In genomic region chr19:48695743-48696352, GRCh38 we compare ENCODE assay signal across 10 cellular contexts. TPM values are rescaled to one million over a fixed set of nuclear protein-coding genes. Genes with fewer than 3 reads are reported as not detected.
DNase-seq lines count a peak whose midpoint lies in the region; ATAC-seq and TF ChIP-seq lines count a peak whose summit lies in the region.
"Had no signal": no experiment of that assay in that cellular context is flagged by ENCODE, and none has a peak within 500 bp of the region (broad histone marks: within the 10 kb centered on the region; RNA-seq: fewer than 3 reads in every experiment).

Gene FUT2, plus strand, starts transcription at chr19:48695971. Its CDS starts 6,986 bp downstream, at chr19:48702957.

- POLR2A ChIA-PET in activated CD8-positive, alpha-beta T cell treated with anti-CD3 and anti-CD28 coated beads, Interleukin-2, amount 10 ng/mL, durations not matched to agents 7 days and 5 days (lab: Charles Lee), result no interaction called here

- no peak within 1 kb of the TSS for H3K4me3 Mint-ChIP-seq in activated CD8-positive, alpha-beta T cell treated with anti-CD3 and anti-CD28 coated beads, Interleukin-2, amount 10 ng/mL, durations not matched to agents 7 days and 5 days
- H3K4me3 Mint-ChIP-seq in activated CD8-positive, alpha-beta memory T cell treated with anti-CD3 and anti-CD28 coated beads, Interleukin-2, amount 10 ng/mL, durations not matched to agents 7 days and 5 days, result no peak within 1 kb of the TSS

- no peaks in the 10 kb centered on the region for H3K9me3 Mint-ChIP-seq in activated CD8-positive, alpha-beta T cell treated with anti-CD3 and anti-CD28 coated beads, Interleukin-2, amount 10 ng/mL, durations not matched to agents 7 days and 5 days (ENCODE audit: insufficient read depth)
- no peaks in the 10 kb centered on the region for H3K9me3 Mint-ChIP-seq in activated CD8-positive, alpha-beta memory T cell treated with anti-CD3 and anti-CD28 coated beads, Interleukin-2, amount 10 ng/mL, durations not matched to agents 7 days and 5 days (ENCODE audit: low read depth)

- peaks cover 14% of the 10 kb centered on the region for H3K27me3 Mint-ChIP-seq in activated CD8-positive, alpha-beta T cell treated with anti-CD3 and anti-CD28 coated beads, Interleukin-2, amount 10 ng/mL, durations not matched to agents 7 days and 5 days (ENCODE audit: low read depth)
- H3K27me3 Mint-ChIP-seq in activated CD8-positive, alpha-beta memory T cell treated with anti-CD3 and anti-CD28 coated beads, Interleukin-2, amount 10 ng/mL, durations not matched to agents 7 days and 5 days, result peaks cover 16% of the 10 kb centered on the region

- intact Hi-C loops in stomach (cut with DNase I; ENCODE audit: low total_unique reads), result no loop called here

- H3K27me3 ChIP-seq in stomach, result peaks cover 0 to 23% (median 8%) of the 10 kb centered on the region in 3 donors

- H3K4me1 Mint-ChIP-seq in activated CD8-positive, alpha-beta T cell treated with anti-CD3 and anti-CD28 coated beads, Interleukin-2, amount 10 ng/mL, durations not matched to agents 7 days and 5 days (ENCODE audit: low read depth), result peaks cover 5% of the 10 kb centered on the region
- peaks cover 5% of the 10 kb centered on the region for H3K4me1 Mint-ChIP-seq in activated CD8-positive, alpha-beta memory T cell treated with anti-CD3 and anti-CD28 coated beads, Interleukin-2, amount 10 ng/mL, durations not matched to agents 7 days and 5 days

- peak; percentile 19 for ATAC-seq in activated CD8-positive, alpha-beta T cell treated with anti-CD3 and anti-CD28 coated beads, Interleukin-2, amount 10 ng/mL, durations not matched to agents 7 days and 5 days
- ATAC-seq in activated CD8-positive, alpha-beta memory T cell treated with anti-CD3 and anti-CD28 coated beads, Interleukin-2, amount 10 ng/mL, durations not matched to agents 7 days and 5 days, result no peak
- ATAC-seq: A549, SK-N-SH treated with all-trans-retinoic acid at 6 μM for 48 hours had no signal

- peak in 2 of 4 donors; percentile 59 to 93 for TF ChIP-seq POLR2A in stomach (IDR thresholded peaks at IDR 0.05)

- no peak for TF ChIP-seq EP300 in stomach (IDR thresholded peaks at IDR 0.05)

- TF ChIP-seq CTCF in stomach (IDR thresholded peaks at IDR 0.05), result no peak

- peak within 1 kb of the TSS; percentile 40 to 58 (median 47) for H3K4me3 ChIP-seq in stomach
- H3K4me3 ChIP-seq: A549 had no signal

- no peaks in the 10 kb centered on the region for H3K9me3 ChIP-seq in stomach
- H3K9me3 ChIP-seq: A549 had no signal

- CTCF ChIA-PET in activated CD8-positive, alpha-beta T cell treated with anti-CD3 and anti-CD28 coated beads, Interleukin-2, amount 10 ng/mL, durations not matched to agents 7 days and 5 days (lab: Charles Lee), result interaction anchor here (1.2 kb wide), 1 partner anchor 20 kb away, joined by 5 read pairs; no protein-coding TSS in a partner anchor
- CTCF ChIA-PET in activated CD8-positive, alpha-beta memory T cell treated with anti-CD3 and anti-CD28 coated beads, Interleukin-2, amount 10 ng/mL, durations not matched to agents 7 days and 5 days (lab: Charles Lee), result interaction anchor here (1.5 to 1.6 kb wide), 2 partner anchors 20 to 21 kb away, joined by 4 to 5 read pairs; no protein-coding TSS in a partner anchor

- peak within 1 kb of the TSS; percentile 86 to 94 (median 88) for H3K27ac ChIP-seq in stomach
- H3K27ac ChIP-seq: A549 had no signal

- peaks cover 17 to 36% (median 26%) of the 10 kb centered on the region in 4 donors for H3K4me1 ChIP-seq in stomach

- no peaks in the 10 kb centered on the region for H3K36me3 Mint-ChIP-seq in activated CD8-positive, alpha-beta T cell treated with anti-CD3 and anti-CD28 coated beads, Interleukin-2, amount 10 ng/mL, durations not matched to agents 7 days and 5 days (ENCODE audit: low read depth)
- H3K36me3 Mint-ChIP-seq in activated CD8-positive, alpha-beta memory T cell treated with anti-CD3 and anti-CD28 coated beads, Interleukin-2, amount 10 ng/mL, durations not matched to agents 7 days and 5 days, result no peaks in the 10 kb centered on the region

- peak; percentile 52 for DNase-seq in NCI-H2196 (lab: John Stamatoyannopoulos, UW; ENCODE audit: unreplicated experiment)
- DNase-seq in NCI-H2196 treated with DMSO at 0.1 percent for 48 hours (lab: John Stamatoyannopoulos, UW; ENCODE audit: unreplicated experiment), result no peak
- DNase-seq in activated CD8-positive, alpha-beta T cell treated with anti-CD3 and anti-CD28 coated beads, Interleukin-2, amount 10 ng/mL, durations not matched to agents 7 days and 5 days, result no peak
- peak; percentile 77 for DNase-seq in islet precursor cell
- DNase-seq in stomach, result peak; percentile 90
- DNase-seq in GOT3 (lab: John Stamatoyannopoulos, UW), result no peak
- no peak for DNase-seq in activated CD8-positive, alpha-beta memory T cell treated with anti-CD3 and anti-CD28 coated beads, Interleukin-2, amount 10 ng/mL, durations not matched to agents 7 days and 5 days
- no peak for DNase-seq in SIG-M5 treated with dmso at 0.1 percent for 504 hours (lab: John Stamatoyannopoulos, UW; ENCODE audit: unreplicated experiment)

- H3K27ac Mint-ChIP-seq in activated CD8-positive, alpha-beta T cell treated with anti-CD3 and anti-CD28 coated beads, Interleukin-2, amount 10 ng/mL, durations not matched to agents 7 days and 5 days, result no peak within 1 kb of the TSS
- no peak within 1 kb of the TSS for H3K27ac Mint-ChIP-seq in activated CD8-positive, alpha-beta memory T cell treated with anti-CD3 and anti-CD28 coated beads, Interleukin-2, amount 10 ng/mL, durations not matched to agents 7 days and 5 days

- peaks cover 0 to 5% (median 1%) of the 10 kb centered on the region in 4 donors for H3K36me3 ChIP-seq in stomach

- WGBS in stomach, 5 donors, result 17 to 31% (median 22%) methylated on average over 13 to 16 of the region's 16 CpGs

RNA-seq across cellular contexts. Expression of gene FUT2, which starts in this region (rescaled TPM):
- total RNA-seq in activated CD8-positive, alpha-beta T cell treated with anti-CD3 and anti-CD28 coated beads, Interleukin-2, amount 10 ng/mL, durations not matched to agents 7 days and 5 days, result not detected
- 10 to 100 TPM; 23.2 to 42.0 (median 33.2) TPM for total RNA-seq in stomach
- 10 to 100 TPM; 22.7 to 76.8 (median 25.8) TPM for polyA plus RNA-seq in stomach
- not detected for total RNA-seq in activated CD8-positive, alpha-beta memory T cell treated with anti-CD3 and anti-CD28 coated beads, Interleukin-2, amount 10 ng/mL, durations not matched to agents 7 days and 5 days
- polyA plus RNA-seq: A549 had no signal

Comparison
In these comparisons a context has a peak if more than half of its experiments do, and no peak if none do; other contexts are left out.
1. RNA of gene FUT2 (total RNA-seq): 23.2 to 42.0 TPM in stomach; not detected in activated CD8-positive, alpha-beta T cell treated with anti-CD3 and anti-CD28 coated beads, Interleukin-2, amount 10 ng/mL, durations not matched to agents 7 days and 5 days and not detected in activated CD8-positive, alpha-beta memory T cell treated with anti-CD3 and anti-CD28 coated beads, Interleukin-2, amount 10 ng/mL, durations not matched to agents 7 days and 5 days; every median in the first group is over 10 times any median in the second.
2. DNase-seq: peak in NCI-H2196 (single experiment), islet precursor cell (single experiment) and stomach (single experiment); none in NCI-H2196 treated with DMSO at 0.1 percent for 48 hours (single experiment), activated CD8-positive, alpha-beta T cell treated with anti-CD3 and anti-CD28 coated beads, Interleukin-2, amount 10 ng/mL, durations not matched to agents 7 days and 5 days (single experiment), GOT3 (single experiment), activated CD8-positive, alpha-beta memory T cell treated with anti-CD3 and anti-CD28 coated beads, Interleukin-2, amount 10 ng/mL, durations not matched to agents 7 days and 5 days (single experiment) and SIG-M5 treated with dmso at 0.1 percent for 504 hours (single experiment).
3. Peak in ATAC-seq in activated CD8-positive, alpha-beta T cell treated with anti-CD3 and anti-CD28 coated beads, Interleukin-2, amount 10 ng/mL, durations not matched to agents 7 days and 5 days; RNA of the gene not detected or under 1 TPM.